ENCODE assay signal across 13 cellular contexts in the genomic region with DNA sequence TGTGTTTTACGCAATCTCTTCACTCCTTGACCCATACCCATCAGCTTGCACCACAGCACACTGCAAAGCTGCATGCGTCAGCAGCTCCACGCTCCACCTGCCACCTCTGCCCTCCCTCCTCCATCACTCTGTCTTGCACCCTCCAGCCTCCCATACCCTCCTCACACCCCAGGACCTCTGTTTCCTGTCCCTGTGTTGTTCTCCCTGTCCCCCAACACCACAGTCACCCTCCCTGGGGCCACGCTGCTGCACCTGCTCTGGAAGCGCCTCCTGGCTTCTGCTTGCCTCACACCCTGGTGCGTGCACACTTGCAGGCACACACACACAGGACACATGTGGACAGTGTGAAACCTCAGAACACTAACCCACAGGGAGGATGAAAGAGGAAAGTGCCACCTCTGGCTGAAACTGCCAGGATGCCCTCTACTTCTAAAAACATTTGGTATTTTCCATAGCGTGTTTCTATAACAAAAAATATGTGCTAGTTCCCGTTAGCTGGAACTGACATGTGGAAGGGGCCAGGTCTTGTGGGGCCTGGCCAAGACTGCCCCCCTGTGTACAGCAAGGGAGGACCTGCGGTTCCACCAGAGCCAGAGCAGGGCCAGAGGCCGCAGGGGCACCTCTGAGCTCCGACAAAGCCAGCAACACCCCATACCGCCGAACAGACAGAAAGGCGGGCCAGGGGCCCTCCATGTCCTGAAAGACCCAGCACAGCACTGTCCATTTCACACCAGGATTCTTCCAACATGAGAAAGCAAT. TPM values are rescaled to one million over a fixed set of nuclear protein-coding genes. Genes with fewer than 3 reads are reported as not detected.
DNase-seq lines count a peak whose midpoint lies in the region; ATAC-seq, FAIRE-seq and TF ChIP-seq lines count a peak whose summit lies in the region.
"Had no signal": no experiment of that assay in that cellular context is flagged by ENCODE, and none has a peak within 500 bp of the region (broad histone marks: within the 10 kb centered on the region; RNA-seq: fewer than 3 reads in every experiment).

No MANE protein-coding gene starts in this region.

- no peaks in the 10 kb centered on the region for H3K9me3 Mint-ChIP-seq in neural progenitor cell

- H3K4me3 ChIP-seq in SK-N-SH (ENCODE audit: low read depth in 2 of 2, low read length in 1 of 2): no peak overlapping the region
- no peak overlapping the region for H3K4me3 ChIP-seq in HL-60 (replicated peaks; ENCODE audit: insufficient read depth, low read length)
- no peak overlapping the region for H3K4me3 ChIP-seq in K562
- no peak overlapping the region for H3K4me3 ChIP-seq in neural progenitor cell
- H3K4me3 ChIP-seq: upper lobe of left lung had no signal

- no peaks in the 10 kb centered on the region for H3K9me2 ChIP-seq in SK-N-SH

- TF ChIP-seq CTCF in SK-N-SH (IDR thresholded peaks at IDR 0.05) (0 out of 2 replicates have a peak, but pooled peaks have one; percentile 17), HL-60 (IDR thresholded peaks at IDR 0.05; ENCODE audit: insufficient read depth, low read length) (no peak), K562 (IDR thresholded peaks at IDR 0.05 in 2 of 3, conservative IDR thresholded peaks at IDR 0.05 in 1 of 3; ENCODE audit: insufficient read depth in 2 of 3, low read depth in 1 of 3, low read length in 3 of 3) (peak; percentile 18 to 28 (median 22); a peak in 3 of 6 replicates), neural progenitor cell (IDR thresholded peaks at IDR 0.05) (peak; percentile 39)

- H3K4me1 ChIP-seq in SK-N-SH (ENCODE audit: control insufficient read depth in 1 of 2, insufficient read depth in 2 of 2, low read depth in 1 of 2, low read length in 1 of 2) (peaks cover 0 to 62% of the 10 kb centered on the region in 2 experiments; a peak in 3 of 4 replicates), K562 (replicated peaks in 1 of 2; ENCODE audit: control insufficient read depth in 2 of 2, insufficient read depth in 2 of 2, low read length in 2 of 2) (peaks cover 0 to 29% of the 10 kb centered on the region in 2 experiments; a peak in 3 of 5 replicates), neural progenitor cell (no peaks in the 10 kb centered on the region)

- no peaks in the 10 kb centered on the region for H3K27me3 ChIP-seq in SK-N-SH (ENCODE audit: insufficient read depth)
- H3K27me3 ChIP-seq in HL-60 (ENCODE audit: insufficient read depth, poor library complexity, severe bottlenecking): no peaks in the 10 kb centered on the region
- no peaks in the 10 kb centered on the region for H3K27me3 ChIP-seq in K562 (ENCODE audit: control insufficient read depth in 2 of 2, insufficient read depth in 2 of 2, low read length in 2 of 2)
- H3K27me3 ChIP-seq in neural progenitor cell: no peaks in the 10 kb centered on the region
- H3K27me3 ChIP-seq: upper lobe of left lung had no signal

- H3K4me2 ChIP-seq in SK-N-SH (no peak overlapping the region), K562 (ENCODE audit: insufficient read depth, low read length) (no peak overlapping the region), neural progenitor cell (no peak overlapping the region)

- H3K4me1 Mint-ChIP-seq in neural progenitor cell: peaks cover 20% of the 10 kb centered on the region

- H3K9me1 ChIP-seq in K562 (ENCODE audit: control insufficient read depth, insufficient read depth, low read length): no peaks in the 10 kb centered on the region

- H3K9me3 ChIP-seq in SK-N-SH (no peaks in the 10 kb centered on the region), K562 (replicated peaks; ENCODE audit: control insufficient read depth, insufficient read depth, low read depth, low read length) (no peaks in the 10 kb centered on the region), neural progenitor cell (ENCODE audit: low read depth) (no peaks in the 10 kb centered on the region)
- H3K9me3 ChIP-seq: upper lobe of left lung had no signal

- H4K20me1 ChIP-seq in SK-N-SH (ENCODE audit: insufficient read depth) (peaks cover 61% of the 10 kb centered on the region), K562 (replicated peaks; ENCODE audit: control insufficient read depth, insufficient read depth, low read length) (peaks cover 10% of the 10 kb centered on the region; the same call in 1 of the 2 replicates), neural progenitor cell (ENCODE audit: low read depth) (peaks cover 69% of the 10 kb centered on the region)

- H3K36me3 ChIP-seq in SK-N-SH (replicated peaks in 1 of 2; ENCODE audit: control insufficient read depth in 1 of 2, insufficient read depth in 2 of 2, low read length in 1 of 2) (no peaks in the 10 kb centered on the region), K562 (ENCODE audit: control insufficient read depth, insufficient read depth, low read length) (no peaks in the 10 kb centered on the region), neural progenitor cell (no peaks in the 10 kb centered on the region)

- no peak overlapping the region for H2AFZ ChIP-seq in SK-N-SH (ENCODE audit: low read depth)
- H2AFZ ChIP-seq in K562 (ENCODE audit: low read depth, low read length): no peak overlapping the region
- H2AFZ ChIP-seq in neural progenitor cell (replicated peaks): no peak overlapping the region

- ATAC-seq in SK-N-SH treated with all-trans-retinoic acid at 6 μM for 48 hours: no peak
- ATAC-seq in K562: peak; percentile 84
- no peak for ATAC-seq in GM19023 (IDR thresholded peaks at IDR 0.05; ENCODE audit: unreplicated experiment)

- POLR2A ChIA-PET in SK-N-SH (lab: Yijun Ruan, JAX) (no interaction called here), K562 (lab: Yijun Ruan, JAX) (interaction anchor here (0.6 to 1.5 kb wide), 5 partner anchors 9 to 201 kb away, joined by 3 to 8 read pairs (median 3); a partner anchor contains a TSS)

- peaks cover 3% of the 10 kb centered on the region for H3K27me3 Mint-ChIP-seq in neural progenitor cell (ENCODE audit: insufficient read depth, low read depth)

- in situ Hi-C loops in K562 (cut with MboI): no loop called here

- no peak overlapping the region for H3K4me3 Mint-ChIP-seq in neural progenitor cell

- H3K79me2 ChIP-seq in SK-N-SH (ENCODE audit: insufficient read depth) (peaks cover 70% of the 10 kb centered on the region), K562 (ENCODE audit: control insufficient read depth, insufficient read depth, low read length) (peaks cover 39% of the 10 kb centered on the region), neural progenitor cell (ENCODE audit: low read depth) (peaks cover 65% of the 10 kb centered on the region)

- H3F3A ChIP-seq in SK-N-SH (replicated peaks; ENCODE audit: insufficient read depth) (no peaks in the 10 kb centered on the region), neural progenitor cell (ENCODE audit: low read depth) (no peaks in the 10 kb centered on the region)

- FAIRE-seq in K562 (lab: Jason Lieb, UNC): no peak

- TF ChIP-seq POLR2A in K562 (conservative IDR thresholded peaks at IDR 0.05): no peak

- TF ChIP-seq EP300 in SK-N-SH (IDR thresholded peaks at IDR 0.05; ENCODE audit: borderline replicate concordance in 1 of 2, low read depth in 1 of 2, low read length in 1 of 2): no peak
- TF ChIP-seq EP300 in K562 (IDR thresholded peaks at IDR 0.05; ENCODE audit: low read length): no peak

- BruUV-seq in K562 (replicated peaks; lab: Mats Ljungman, UMichigan): no TSS peak

- CTCF ChIA-PET in SK-N-SH (lab: Yijun Ruan, JAX) (interaction anchor here (0.6 to 2.7 kb wide), 17 partner anchors 9 to 220 kb away, joined by 3 to 15 read pairs (median 5); no protein-coding TSS in a partner anchor), K562 (lab: Yijun Ruan, JAX; ENCODE audit: low intra/inter-chr PET ratio) (no interaction called here)

- H3K36me3 Mint-ChIP-seq in neural progenitor cell: no peaks in the 10 kb centered on the region

- WGBS in SK-N-SH (ENCODE audit: low lambda C conversion rate): 93% methylated on average over 12 of the region's 14 CpGs
- WGBS in K562 (ENCODE audit: insufficient coverage, low coverage, missing lambda C conversion rate): 80% methylated on average over 8 of the region's 14 CpGs

- intact Hi-C loops in K562 (cut with micrococcal nuclease): no loop called here

- H3K9ac ChIP-seq in SK-N-SH: no peak overlapping the region
- peak overlapping the region in 1 of 2 experiments; percentile 61; a peak in 1 of 4 replicates for H3K9ac ChIP-seq in K562 (ENCODE audit: insufficient read depth in 1 of 2, low read depth in 2 of 2, low read length in 2 of 2)
- no peak overlapping the region for H3K9ac ChIP-seq in neural progenitor cell

- no peak overlapping the region for H3K27ac Mint-ChIP-seq in neural progenitor cell

- H3K27ac ChIP-seq in SK-N-SH (ENCODE audit: low read depth in 2 of 2, low read length in 1 of 2) (peak overlapping the region in 1 of 2 experiments; percentile 53; a peak in 1 of 4 replicates), HL-60 (replicated peaks) (peak overlapping the region; percentile 64), K562 (ENCODE audit: extremely low read depth, low read depth, low read length) (no peak overlapping the region), neural progenitor cell (no peak overlapping the region)
- H3K27ac ChIP-seq: upper lobe of left lung had no signal

- DNase-seq in SK-N-SH (peak; percentile 79), HL-60 (ENCODE audit: low read depth in 1 of 2, low spot score in 1 of 2) (peak; percentile 44 to 77), K562 (ENCODE audit: extremely low read depth in 1 of 4, low spot score in 3 of 4) (no peak), neural progenitor cell (ENCODE audit: low spot score) (peak; percentile 44), EL (no peak)
- DNase-seq in activated CD4-positive, CD25-positive, alpha-beta regulatory T cell treated with anti-CD3 and anti-CD28 coated beads, Interleukin-2, amount 50 U/mL, for 72 hours: no peak
- DNase-seq: activated T-cell treated with anti-CD3 and anti-CD28 coated beads, Interleukin-2, amount 50 U/mL, for 48 hours; DMS53; RPMI8226; upper lobe of left lung had no signal

- TF ChIP-seq RAD21 in SK-N-SH (IDR thresholded peaks at IDR 0.05; ENCODE audit: low read length): peak; percentile 65
- TF ChIP-seq RAD21 in K562 (CRISPR knock-in tag; conservative IDR thresholded peaks at IDR 0.05 in 1 of 2, IDR thresholded peaks at IDR 0.05 in 1 of 2): no peak

RNA-seq across cellular contexts. Expression of a gene that starts 10.0 kb away (rescaled TPM):
- polyA plus RNA-seq in SK-N-SH (2012; rRNA removed) (10.2 and 15.7 TPM in 2 replicates), K562 (2011; rRNA removed) (3.6 and 5.6 TPM in 2 replicates), K562 (2014; fragmentation: Illumina TruSeq; extraction: Trizol) (8.2 and 10.5 TPM in 2 replicates), K562 (2014; fragmentation: Nextera tagmentation; extraction: Ambion mirVana) (under 1 TPM; 0.14 to 0.17 TPM), K562 (2014; rRNA removed) (12.8 and 14.6 TPM in 2 replicates)
- polyA plus RNA-seq in SK-N-SH (2012; cell fraction: cytosol; rRNA removed): 6.7 and 10.4 TPM in 2 replicates
- polyA plus RNA-seq in SK-N-SH (2012; cell fraction: nucleus; rRNA removed): 48.8 and 58.4 TPM in 2 replicates
- 71.0 and 136 TPM in 2 replicates for total RNA-seq in K562 (2011; cell fraction: chromatin; rRNA removed; ENCODE audit: low replicate concordance)
- 63.5 and 70.5 TPM in 2 replicates for total RNA-seq in K562 (2011; cell fraction: nucleolus; rRNA removed)
- 45.0 and 51.4 TPM in 2 replicates for total RNA-seq in K562 (2011; cell fraction: nucleoplasm; rRNA removed)
- total RNA-seq in K562 (2014; rRNA removed) (24.6 and 24.9 TPM in 2 replicates), K562 (2014; rRNA removed; fragmentation: Illumina TruSeq; extraction: Trizol) (6.9 and 9.3 TPM in 2 replicates), K562 (2015; rRNA removed; fragmentation: Illumina TruSeq; extraction: Trizol) (12.5 and 12.7 TPM in 2 replicates), K562 (2021) (22.5 and 22.6 TPM in 2 replicates), neural progenitor cell (ENCODE audit: low replicate concordance) (16.9 and 40.5 TPM in 2 replicates)
- polyA plus RNA-seq in K562 (2011; cell fraction: cytosol; rRNA removed): 3.3 and 6.4 TPM in 2 replicates
- polyA plus RNA-seq in K562 (2011; cell fraction: nucleus; rRNA removed): 25.8 and 37.9 TPM in 2 replicates
- polyA plus RNA-seq in K562 (2012): 14.4 and 14.8 TPM in 2 replicates
- polyA minus RNA-seq in K562 (2011; rRNA and poly(A)+ RNA removed): 5.2 and 6.5 TPM in 2 replicates
- 6.4 and 8.4 TPM in 2 replicates for polyA minus RNA-seq in K562 (2011; cell fraction: cytosol; rRNA and poly(A)+ RNA removed)
- 20.3 and 25.3 TPM in 2 replicates for polyA minus RNA-seq in K562 (2011; cell fraction: nucleus; rRNA and poly(A)+ RNA removed)

RNA-seq across cellular contexts. Expression of a gene that starts 23.8 kb away (rescaled TPM):
- polyA plus RNA-seq in SK-N-SH (2012; rRNA removed) (27.4 and 42.7 TPM in 2 replicates), K562 (2011; rRNA removed) (8.8 and 9.9 TPM in 2 replicates), K562 (2014; fragmentation: Illumina TruSeq; extraction: Trizol) (4.3 and 9.0 TPM in 2 replicates), K562 (2014; fragmentation: Nextera tagmentation; extraction: Ambion mirVana) (under 1 TPM; 0.11 to 0.34 TPM), K562 (2014; rRNA removed) (14.6 and 16.6 TPM in 2 replicates)
- polyA plus RNA-seq in SK-N-SH (2012; cell fraction: cytosol; rRNA removed): 17.6 and 26.9 TPM in 2 replicates
- polyA plus RNA-seq in SK-N-SH (2012; cell fraction: nucleus; rRNA removed): 174 and 202 TPM in 2 replicates
- total RNA-seq in K562 (2011; cell fraction: chromatin; rRNA removed; ENCODE audit: low replicate concordance): 28.1 and 70.2 TPM in 2 replicates
- total RNA-seq in K562 (2011; cell fraction: nucleolus; rRNA removed): 30.5 and 32.4 TPM in 2 replicates
- total RNA-seq in K562 (2011; cell fraction: nucleoplasm; rRNA removed): 22.4 and 23.7 TPM in 2 replicates
- total RNA-seq in K562 (2014; rRNA removed) (13.2 and 21.3 TPM in 2 replicates), K562 (2014; rRNA removed; fragmentation: Illumina TruSeq; extraction: Trizol) (4.4 and 5.9 TPM in 2 replicates), K562 (2015; rRNA removed; fragmentation: Illumina TruSeq; extraction: Trizol) (10.4 and 11.6 TPM in 2 replicates), K562 (2021) (20.8 and 21.0 TPM in 2 replicates), neural progenitor cell (ENCODE audit: low replicate concordance) (22.5 and 41.2 TPM in 2 replicates)
- polyA plus RNA-seq in K562 (2011; cell fraction: cytosol; rRNA removed): 6.8 and 14.3 TPM in 2 replicates
- 27.9 and 60.4 TPM in 2 replicates for polyA plus RNA-seq in K562 (2011; cell fraction: nucleus; rRNA removed)
- 16.4 and 29.4 TPM in 2 replicates for polyA plus RNA-seq in K562 (2012)
- 2.8 and 6.3 TPM in 2 replicates for polyA minus RNA-seq in K562 (2011; rRNA and poly(A)+ RNA removed)
- polyA minus RNA-seq in K562 (2011; cell fraction: cytosol; rRNA and poly(A)+ RNA removed): 10.2 and 13.9 TPM in 2 replicates
- polyA minus RNA-seq in K562 (2011; cell fraction: nucleus; rRNA and poly(A)+ RNA removed): 8.9 and 15.8 TPM in 2 replicates

RNA-seq across cellular contexts. Expression of a gene that starts 42.4 kb away (rescaled TPM):
- polyA plus RNA-seq in SK-N-SH (2012; rRNA removed) (20.9 and 21.0 TPM in 2 replicates), K562 (2011; rRNA removed) (not detected in 2 replicates), K562 (2014; fragmentation: Illumina TruSeq; extraction: Trizol) (not detected in 2 replicates), K562 (2014; fragmentation: Nextera tagmentation; extraction: Ambion mirVana) (not detected), K562 (2014; rRNA removed) (not detected in 2 replicates)
- polyA plus RNA-seq in SK-N-SH (2012; cell fraction: cytosol; rRNA removed): 10.8 and 15.6 TPM in 2 replicates
- 53.9 and 56.9 TPM in 2 replicates for polyA plus RNA-seq in SK-N-SH (2012; cell fraction: nucleus; rRNA removed)
- total RNA-seq in K562 (2011; cell fraction: chromatin; rRNA removed; ENCODE audit: low replicate concordance): not detected in 2 replicates
- not detected in 2 replicates for total RNA-seq in K562 (2011; cell fraction: nucleolus; rRNA removed)
- total RNA-seq in K562 (2011; cell fraction: nucleoplasm; rRNA removed): not detected in 2 replicates
- total RNA-seq in K562 (2014; rRNA removed) (not detected in 2 replicates), K562 (2014; rRNA removed; fragmentation: Illumina TruSeq; extraction: Trizol) (not detected in 2 replicates), K562 (2015; rRNA removed; fragmentation: Illumina TruSeq; extraction: Trizol) (not detected in 2 replicates), K562 (2021) (0.16 TPM in 1 of 2 replicates, not detected in the other), neural progenitor cell (ENCODE audit: low replicate concordance) (9.0 and 15.0 TPM in 2 replicates)
- not detected in 2 replicates for polyA plus RNA-seq in K562 (2011; cell fraction: cytosol; rRNA removed)
- not detected in 2 replicates for polyA plus RNA-seq in K562 (2011; cell fraction: nucleus; rRNA removed)
- 0.08 TPM in 1 of 2 replicates, not detected in the other for polyA plus RNA-seq in K562 (2012)
- not detected in 2 replicates for polyA minus RNA-seq in K562 (2011; rRNA and poly(A)+ RNA removed)
- polyA minus RNA-seq in K562 (2011; cell fraction: cytosol; rRNA and poly(A)+ RNA removed): 0.38 TPM in 1 of 2 replicates, not detected in the other
- polyA minus RNA-seq in K562 (2011; cell fraction: nucleus; rRNA and poly(A)+ RNA removed): not detected in 2 replicates
- total RNA-seq: A172 had no signal

Comparison
In these comparisons a context has a peak if more than half of its experiments do, and no peak if none do; other contexts are left out.
1. DNase-seq: peak in SK-N-SH (single experiment), HL-60 (2 of 2) and neural progenitor cell (single experiment); none in K562 (0 of 4), EL (single experiment) and activated CD4-positive, CD25-positive, alpha-beta regulatory T cell treated with anti-CD3 and anti-CD28 coated beads, Interleukin-2, amount 50 U/mL, for 72 hours (single experiment).